Comparison of ENCODE assay signal across 8 cellular contexts in genomic region chr3:58349792-58350626, GRCh38. TPM values are rescaled to one million over a fixed set of nuclear protein-coding genes. Genes with fewer than 3 reads are reported as not detected.
A peak's percentile ranks its signal among the peaks of the same experiment; 100 is the strongest.
DNase-seq lines count a peak whose midpoint lies in the region; ATAC-seq lines count a peak whose summit lies in the region.

No MANE protein-coding gene starts in this region.

- ATAC-seq in GM18508 (IDR thresholded peaks at IDR 0.05; ENCODE audit: insufficient read depth, unreplicated experiment) (peak; percentile 71), GM21717 (IDR thresholded peaks at IDR 0.05; ENCODE audit: unreplicated experiment) (peak; percentile 90), left colon (peak; percentile 23)

- peak; percentile 86 for DNase-seq in KBM-7
- no peak for DNase-seq in left colon
- no peak for DNase-seq in NCI-H2196 (lab: John Stamatoyannopoulos, UW; ENCODE audit: unreplicated experiment)
- DNase-seq in amygdala (lab: John Stamatoyannopoulos, UW): no peak
- DNase-seq in NCI-H526 treated with DMSO at 0.1 percent for 48 hours (lab: John Stamatoyannopoulos, UW): no peak
- DNase-seq in AG08396 (ENCODE audit: low spot score): no peak

- intact Hi-C loops in left colon (cut with DNase I, micrococcal nuclease): no loop called here

- in situ Hi-C loops in KBM-7 (cut with MboI; ENCODE audit: low pct_unique_long_range_greater_than_20kb, low sequenced_read_pairs): no loop called here

RNA-seq across cellular contexts. Expression of gene PXK, which starts 17.3 kb away (rescaled TPM):
- 10 to 100 TPM; 10.2 to 12.6 TPM for total RNA-seq in left colon

RNA-seq across cellular contexts. Expression of gene HTD2, which starts 43.7 kb away (rescaled TPM):
- total RNA-seq in left colon: 10 to 100 TPM in 1 of 2 donors, 1 to 10 TPM in 1; 8.2 to 13.0 TPM

RNA-seq across cellular contexts. Expression of gene RPP14, which starts 44.0 kb away (rescaled TPM):
- total RNA-seq in left colon: 10 to 100 TPM; 19.9 to 21.3 TPM

Comparison
In these comparisons a context has a peak if more than half of its experiments do, and no peak if none do; other contexts are left out.
1. ATAC-seq: peak in every context shown above with its lines; median percentile 90 in GM21717; 71 in GM18508; 23 in left colon.